In the genomic region with DNA sequence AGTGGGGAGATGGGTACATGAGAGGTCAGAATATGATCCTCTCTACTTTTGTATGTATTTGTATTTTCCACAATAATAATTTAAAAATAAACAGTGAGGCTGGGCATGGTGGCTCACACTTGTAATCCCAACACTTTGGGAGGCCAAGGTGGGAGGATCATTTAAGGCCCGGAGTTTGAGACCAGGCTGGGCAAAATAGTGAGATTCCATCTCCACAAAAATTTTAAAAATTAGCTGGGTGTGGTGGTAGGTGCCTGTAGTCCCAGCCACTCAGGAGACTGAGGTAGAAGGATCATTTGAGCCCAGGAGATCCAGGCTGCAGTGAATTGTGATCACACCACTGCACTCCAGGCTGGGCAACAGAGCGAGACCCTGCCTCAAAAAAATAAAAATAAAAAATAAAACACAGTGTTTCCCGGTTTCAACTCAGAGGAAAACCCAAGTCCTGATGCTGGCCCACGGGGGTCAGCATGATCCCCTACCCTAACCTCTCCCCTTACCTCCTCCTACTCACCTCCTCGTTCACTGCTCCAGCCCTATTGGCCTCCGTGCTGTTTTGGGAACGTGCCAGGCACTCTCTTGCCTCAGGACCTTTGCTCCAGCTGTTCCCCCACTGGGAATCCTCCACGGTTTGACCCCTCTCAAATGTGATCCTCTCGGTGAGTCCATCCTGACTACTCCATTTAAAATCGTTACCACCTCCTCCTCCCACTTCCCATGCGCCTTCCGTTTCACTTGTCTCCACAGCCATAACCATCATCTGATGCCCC, we compare ENCODE assay signal across 33 cellular contexts. TPM values are rescaled to one million over a fixed set of nuclear protein-coding genes. Genes with fewer than 3 reads are reported as not detected.
A peak's percentile ranks its signal among the peaks of the same experiment; 100 is the strongest.
DNase-seq lines count a peak whose midpoint lies in the region; ATAC-seq and TF ChIP-seq lines count a peak whose summit lies in the region.
"Had no signal": no experiment of that assay in that cellular context is flagged by ENCODE, and none has a peak within 500 bp of the region (broad histone marks: within the 10 kb centered on the region; RNA-seq: fewer than 3 reads in every experiment).

No MANE protein-coding gene starts in this region.

- peaks cover 6% of the 10 kb centered on the region for H3K9me3 Mint-ChIP-seq in chondrocyte (ENCODE audit: low read depth)
- H3K9me3 Mint-ChIP-seq: endodermal cell had no signal

- intact Hi-C loops in heart left ventricle (cut with DNase I) (no loop called here), left cardiac atrium (cut with DNase I) (no loop called here), posterior vena cava (cut with DNase I) (no loop called here), vagina (cut with DNase I) (no loop called here)

- H3K4me3 ChIP-seq in heart left ventricle (no peak overlapping the region), vagina (no peak overlapping the region)
- H3K4me3 ChIP-seq: left lung, right lobe of liver, SK-N-MC, testis had no signal

- peaks cover 18% of the 10 kb centered on the region for H3K4me1 Mint-ChIP-seq in chondrocyte (ENCODE audit: low read depth)
- H3K4me1 Mint-ChIP-seq: endodermal cell had no signal

- TF ChIP-seq CTCF in heart left ventricle (IDR thresholded peaks at IDR 0.05): no peak
- TF ChIP-seq CTCF in chondrocyte (IDR thresholded peaks at IDR 0.05): no peak
- no peak for TF ChIP-seq CTCF in vagina (IDR thresholded peaks at IDR 0.05)

- no peak overlapping the region for H3K4me3 Mint-ChIP-seq in chondrocyte (ENCODE audit: unreplicated experiment)
- H3K4me3 Mint-ChIP-seq: CD4-positive, alpha-beta memory T cell; endodermal cell; nephron; T-helper 1 cell treated with Interleukin-12 subunit alpha and Interleukin-12 subunit beta and Interleukin-4 antibody, amounts not matched to agents 30 μg/mL and 1 μg/mL, for 36 hours had no signal

- no peak for ATAC-seq in heart left ventricle
- ATAC-seq in left cardiac atrium: no peak
- no peak for ATAC-seq in HG02852 (IDR thresholded peaks at IDR 0.05; ENCODE audit: unreplicated experiment)
- ATAC-seq: esophagus mucosa, left lung, right lobe of liver had no signal

- peaks cover 0 to 11% (median 0%) of the 10 kb centered on the region in 12 donors for H3K9me3 ChIP-seq in heart left ventricle
- no peaks in the 10 kb centered on the region for H3K9me3 ChIP-seq in vagina
- H3K9me3 ChIP-seq: left lung, right lobe of liver, testis had no signal

- H3K27ac ChIP-seq in heart left ventricle: peak overlapping the region in 10 of 12 donors; percentile 79 to 96 (median 90)
- peak overlapping the region; percentile 77 for H3K27ac ChIP-seq in vagina
- H3K27ac ChIP-seq: left lung, right lobe of liver, SK-N-MC, testis had no signal

- peak in 1 of 5 donors; percentile 15 for DNase-seq in heart left ventricle
- no peak for DNase-seq in left cardiac atrium
- DNase-seq in chondrocyte (ENCODE audit: low spot score): peak; percentile 36
- peak; percentile 59 for DNase-seq in posterior vena cava (ENCODE audit: low spot score)
- DNase-seq in vagina (ENCODE audit: extremely low spot score in 2 of 2): no peak
- no peak for DNase-seq in DMS153 treated with DMSO at 0.1 percent for 48 hours (lab: John Stamatoyannopoulos, UW; ENCODE audit: unreplicated experiment)
- DNase-seq in NCI-H1930 (lab: John Stamatoyannopoulos, UW): no peak
- DNase-seq: activated CD8-positive, alpha-beta memory T cell treated with anti-CD3 and anti-CD28 coated beads for 24 hours; activated naive CD4-positive, alpha-beta T cell treated with Interleukin-2 at 50 U/mL for 16 hours; activated T-cell treated with anti-CD3 and anti-CD28 coated beads, Interleukin-2, amount 50 U/mL, for 48 hours; amniotic stem cell; CD4-positive, alpha-beta memory T cell; endodermal cell; foreskin fibroblast; KBM-7; MM.1S; NCI-H1417; NCI-H345; NCI-H774; right lobe of liver; stimulated activated CD4-positive, alpha-beta T cell treated with anti-CD3 and anti-CD28 coated beads, Interleukin-15, amount 100 ng/mL, for 24 hours; stimulated activated naive CD4-positive, alpha-beta T cell; testis had no signal

- TF ChIP-seq POLR2A in heart left ventricle (IDR thresholded peaks at IDR 0.05): no peak
- TF ChIP-seq POLR2A in vagina (IDR thresholded peaks at IDR 0.05): no peak

- H3K27me3 Mint-ChIP-seq in chondrocyte (ENCODE audit: low read depth): peaks cover 6% of the 10 kb centered on the region

- WGBS in heart left ventricle, 4 donors: 70 to 72% (median 71%) methylated on average over 12 of the region's 12 CpGs

- no peak overlapping the region for H3K27ac Mint-ChIP-seq in chondrocyte (ENCODE audit: unreplicated experiment)
- H3K27ac Mint-ChIP-seq: CD4-positive, alpha-beta memory T cell; endodermal cell; nephron; T-helper 1 cell treated with Interleukin-12 subunit alpha and Interleukin-12 subunit beta and Interleukin-4 antibody, amounts not matched to agents 30 μg/mL and 1 μg/mL, for 36 hours had no signal

- H3K27me3 ChIP-seq in heart left ventricle (peaks cover 0 to 6% (median 0%) of the 10 kb centered on the region in 9 donors), vagina (no peaks in the 10 kb centered on the region)
- H3K27me3 ChIP-seq: right lobe of liver, testis had no signal

- no peaks in the 10 kb centered on the region for H3K36me3 Mint-ChIP-seq in chondrocyte (ENCODE audit: low read depth)

- no peaks in the 10 kb centered on the region for H3K36me3 ChIP-seq in heart left ventricle
- H3K36me3 ChIP-seq in vagina: no peaks in the 10 kb centered on the region
- H3K36me3 ChIP-seq: left lung, right lobe of liver had no signal

- H3K4me1 ChIP-seq in heart left ventricle: peaks cover 0 to 25% (median 8%) of the 10 kb centered on the region in 12 donors
- H3K4me1 ChIP-seq in vagina: peaks cover 30% of the 10 kb centered on the region
- H3K4me1 ChIP-seq: right lobe of liver had no signal

RNA-seq across cellular contexts. Expression of a gene that starts 2.9 kb away (rescaled TPM):
- total RNA-seq in heart left ventricle (1 to 10 TPM in 2 of 9 donors, under 1 TPM in 6, not detected in 1; 0.19 to 5.6 (median 0.73) TPM), left cardiac atrium (under 1 TPM in 1 of 2 donors, not detected in 1; 0.86 TPM), chondrocyte (not detected in 3 replicates), posterior vena cava (not detected), vagina (not detected)
- polyA plus RNA-seq in heart left ventricle: 1 to 10 TPM in 1 of 2 donors, under 1 TPM in 1; 0.61 to 6.8 TPM
- total RNA-seq: A673; bronchial epithelial cell; CD4-positive, alpha-beta memory T cell; endodermal cell; esophagus mucosa; HT1080; left lung; osteocyte had no signal
- polyA plus RNA-seq: CD4-positive, alpha-beta memory T cell had no signal

RNA-seq across cellular contexts. Expression of a gene that starts 20.1 kb away (rescaled TPM):
- total RNA-seq in heart left ventricle: 100 to 1,000 TPM; 305 to 823 (median 538) TPM
- polyA plus RNA-seq in heart left ventricle: 1,000 to 10,000 TPM in 1 of 2 donors, 100 to 1,000 TPM in 1; 188 to 1,023 TPM
- total RNA-seq in left cardiac atrium: 100 to 1,000 TPM; 431 to 706 TPM
- total RNA-seq in chondrocyte: not detected in 3 replicates
- 1 to 10 TPM in 1 of 2 donors, under 1 TPM in 1; 0.65 to 1.0 TPM for total RNA-seq in posterior vena cava
- total RNA-seq in vagina: not detected
- total RNA-seq: A673; bronchial epithelial cell; CD4-positive, alpha-beta memory T cell; endodermal cell; esophagus mucosa; HT1080; osteocyte had no signal
- polyA plus RNA-seq: CD4-positive, alpha-beta memory T cell had no signal

RNA-seq across cellular contexts. Expression of a gene that starts 29.0 kb away (rescaled TPM):
- 100 to 1,000 TPM in 7 of 9 donors, 10 to 100 TPM in 2; 76.6 to 184 (median 131) TPM for total RNA-seq in heart left ventricle
- polyA plus RNA-seq in heart left ventricle: 100 to 1,000 TPM; 110 to 111 TPM
- 100 to 1,000 TPM in 1 of 2 donors, 10 to 100 TPM in 1; 68.5 to 108 TPM for total RNA-seq in left cardiac atrium
- 38.8 to 44.4 TPM (median 40.0 TPM) in 3 replicates for total RNA-seq in chondrocyte
- total RNA-seq in posterior vena cava: 100 to 1,000 TPM in 1 of 2 donors, 10 to 100 TPM in 1; 83.8 to 109 TPM
- 47.9 TPM for total RNA-seq in vagina
- polyA plus RNA-seq: CD4-positive, alpha-beta memory T cell had no signal

Comparison
In these comparisons a context has a peak if more than half of its experiments do, and no peak if none do; other contexts are left out.
1. DNase-seq: peak in chondrocyte (single experiment) and posterior vena cava (single experiment); none in left cardiac atrium (single experiment), vagina (0 of 2), DMS153 treated with DMSO at 0.1 percent for 48 hours (single experiment) and NCI-H1930 (0 of 2).
2. RNA of a gene that starts 20.1 kb away (total RNA-seq): 431 to 706 TPM in left cardiac atrium and 305 to 823 TPM in heart left ventricle; 0.65 to 1.0 TPM in posterior vena cava, not detected in vagina (single experiment) and not detected in chondrocyte; every median in the first group is over 100 times any median in the second.